In genomic region chr7:99975782-99976521, GRCh38 we compare ENCODE assay signal across 1 cellular context.
TF ChIP-seq lines count a peak whose summit lies in the region.

Gene AZGP1, minus strand, starts transcription at chr7:99976031. Its CDS starts 11 bp downstream, at chr7:99976020.

TF ChIP-seq in HepG2, 621 proteins besides CTCF, POLR2A, EP300 and RAD21 (continued from another document):
- peak; percentile 54; the same call in 1 of the 2 replicates for TF ChIP-seq ARID5B (CRISPR knock-in tag; IDR thresholded peaks at IDR 0.05)
- TF ChIP-seq MIXL1 (CRISPR knock-in tag; IDR thresholded peaks at IDR 0.05): peak; percentile 57
- TF ChIP-seq FOXA3 (CRISPR knock-in tag; IDR thresholded peaks at IDR 0.05): peak; percentile 52
- peak; percentile 96 for TF ChIP-seq ARID3A (IDR thresholded peaks at IDR 0.05; ENCODE audit: low read depth, low read length)
- peak; percentile 74; the same call in 1 of the 2 replicates for TF ChIP-seq SIN3A (IDR thresholded peaks at IDR 0.05; ENCODE audit: borderline replicate concordance, low read depth, low read length)
- TF ChIP-seq ZNF574 (CRISPR knock-in tag; IDR thresholded peaks at IDR 0.05): peak; percentile 50
- TF ChIP-seq HDAC1 (CRISPR knock-in tag; IDR thresholded peaks at IDR 0.05): peak; percentile 47; the same call in 1 of the 2 replicates
- TF ChIP-seq MXI1 (IDR thresholded peaks at IDR 0.05; ENCODE audit: borderline replicate concordance, low read depth, low read length): peak; percentile 56; the same call in 1 of the 3 replicates
- 0 out of 2 replicates have a peak, but pooled peaks have one; percentile 28 for TF ChIP-seq TARDBP (CRISPR knock-in tag; IDR thresholded peaks at IDR 0.05)
- TF ChIP-seq ASH2L (IDR thresholded peaks at IDR 0.05; ENCODE audit: insufficient read length, low read depth, low read length): peak; percentile 49
- no peak; the same call in 1 of the 2 replicates for TF ChIP-seq ARNT2 (CRISPR knock-in tag; IDR thresholded peaks at IDR 0.05; ENCODE audit: low read depth)
- TF ChIP-seq NFYC (CRISPR knock-in tag; IDR thresholded peaks at IDR 0.05): peak; percentile 71
- TF ChIP-seq FOSL2 (CRISPR knock-in tag; IDR thresholded peaks at IDR 0.05): peak; percentile 60; the same call in 1 of the 2 replicates
- TF ChIP-seq CCAR2 (optimal IDR thresholded peaks at IDR 0.05; ENCODE audit: low read depth, low read length): peak; percentile 34
- TF ChIP-seq HNF4A (CRISPR knock-in tag; IDR thresholded peaks at IDR 0.05): peak; percentile 70
- TF ChIP-seq HMG20A (CRISPR knock-in tag; IDR thresholded peaks at IDR 0.05; ENCODE audit: borderline replicate concordance): no peak
- TF ChIP-seq NFRKB (IDR thresholded peaks at IDR 0.05): no peak
- TF ChIP-seq ZNF614 (CRISPR knock-in tag; IDR thresholded peaks at IDR 0.05; ENCODE audit: borderline replicate concordance): peak; percentile 17; the same call in 1 of the 2 replicates
- TF ChIP-seq HNF4G (IDR thresholded peaks at IDR 0.05; ENCODE audit: borderline replicate concordance, low read depth, low read length): peak; percentile 17; the same call in 1 of the 2 replicates
- TF ChIP-seq HNF4G (CRISPR knock-in tag; IDR thresholded peaks at IDR 0.05; ENCODE audit: borderline replicate concordance, low read depth): no peak
- peak; percentile 9; the same call in 1 of the 2 replicates for TF ChIP-seq BCL6 (CRISPR knock-in tag; IDR thresholded peaks at IDR 0.05)
- TF ChIP-seq FOXP1 (IDR thresholded peaks at IDR 0.05): peak; percentile 25; the same call in 1 of the 2 replicates
- peak; percentile 56 for TF ChIP-seq FOXP1 (CRISPR knock-in tag; IDR thresholded peaks at IDR 0.05)
- TF ChIP-seq ZKSCAN5 (CRISPR knock-in tag; IDR thresholded peaks at IDR 0.05): peak; percentile 89
- no peak for TF ChIP-seq CREM (IDR thresholded peaks at IDR 0.05)
- no peak for TF ChIP-seq CREM (CRISPR knock-in tag; IDR thresholded peaks at IDR 0.05)
- no peak for TF ChIP-seq TMF1 (CRISPR knock-in tag; IDR thresholded peaks at IDR 0.05; ENCODE audit: low read depth)
- peak; percentile 51; the same call in 1 of the 2 replicates for TF ChIP-seq DMAP1 (CRISPR knock-in tag; IDR thresholded peaks at IDR 0.05)
- no peak for TF ChIP-seq HNF1A (IDR thresholded peaks at IDR 0.05; ENCODE audit: low read depth)
- TF ChIP-seq HNF1A (CRISPR knock-in tag; IDR thresholded peaks at IDR 0.05; ENCODE audit: borderline replicate concordance): 0 out of 2 replicates have a peak, but pooled peaks have one; percentile 46
- TF ChIP-seq TFDP2 (CRISPR knock-in tag; IDR thresholded peaks at IDR 0.05): no peak
- peak in 1 of 2 experiments; percentile 43; a peak in 1 of 4 replicates for TF ChIP-seq KLF16 (CRISPR knock-in tag; IDR thresholded peaks at IDR 0.05)
- peak; percentile 33; the same call in 1 of the 2 replicates for TF ChIP-seq RXRB (CRISPR knock-in tag; IDR thresholded peaks at IDR 0.05; ENCODE audit: borderline replicate concordance)
- TF ChIP-seq XRCC5 (optimal IDR thresholded peaks at IDR 0.05; ENCODE audit: low read length): peak; percentile 52
- peak; percentile 30; the same call in 1 of the 2 replicates for TF ChIP-seq MYC (CRISPR knock-in tag; IDR thresholded peaks at IDR 0.05; ENCODE audit: borderline replicate concordance)
- TF ChIP-seq SOX5 (CRISPR knock-in tag; IDR thresholded peaks at IDR 0.05; ENCODE audit: borderline replicate concordance): peak; percentile 72
- TF ChIP-seq ZNF33A (CRISPR knock-in tag; IDR thresholded peaks at IDR 0.05; ENCODE audit: borderline replicate concordance): no peak
TF ChIP-seq in HepG2: peak in this region for 135.
